Comparison of ENCODE assay signal across 8 cellular contexts in the genomic region with DNA sequence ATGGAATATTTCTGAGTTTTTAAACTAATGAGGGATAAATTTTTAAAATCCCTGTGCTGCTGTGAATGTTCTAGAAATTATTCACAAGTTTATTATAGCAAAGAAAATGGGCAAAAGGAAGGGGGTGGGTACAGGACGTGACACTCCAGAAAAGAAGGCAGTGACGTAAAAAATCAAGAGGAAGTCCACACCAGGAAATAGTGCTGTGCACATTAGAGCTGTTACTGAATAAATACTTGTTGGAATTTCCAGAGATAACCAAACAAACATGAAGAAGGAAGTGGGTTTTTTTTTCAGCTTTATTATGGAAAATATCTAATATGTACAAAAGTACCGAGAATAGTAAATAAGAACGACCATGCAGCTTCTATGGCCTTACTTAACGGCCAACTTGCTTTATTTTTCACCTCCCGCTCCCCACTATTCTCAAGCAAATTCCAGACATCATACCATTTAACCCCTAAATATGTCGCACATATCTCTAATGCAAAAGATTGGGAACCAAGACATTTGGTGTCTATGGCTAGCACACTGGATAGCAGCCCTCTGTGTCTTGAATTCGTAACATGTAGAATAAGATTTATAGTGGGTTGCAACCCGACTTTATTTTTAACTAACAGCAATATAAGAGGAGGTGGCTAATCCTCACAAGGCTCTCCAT. TPM values are rescaled to one million over a fixed set of nuclear protein-coding genes. Genes with fewer than 3 reads are reported as not detected.
DNase-seq lines count a peak whose midpoint lies in the region; ATAC-seq, FAIRE-seq and TF ChIP-seq lines count a peak whose summit lies in the region.

No MANE protein-coding gene starts in this region.

- TF ChIP-seq POLR2A in GM12891 (IDR thresholded peaks at IDR 0.05; ENCODE audit: low read depth, low read length) = no peak

- no peaks in the 10 kb centered on the region for H3K9me2 ChIP-seq in OCI-LY1 (ENCODE audit: low read depth, low read length)

- DNase-seq in GM12891 (ENCODE audit: insufficient read length, low spot score) = no peak
- peak; percentile 80 for DNase-seq in bronchial epithelial cell (ENCODE audit: low read depth)
- DNase-seq in kidney glomerular epithelial cell (lab: John Stamatoyannopoulos, UW) = peak; percentile 51
- no peak for DNase-seq in stimulated activated naive CD8-positive, alpha-beta T cell treated with anti-CD3 and anti-CD28 coated beads, Interleukin-15, amount 100 ng/mL, for 72 hours

- H3K4me3 Mint-ChIP-seq in stimulated activated naive CD8-positive, alpha-beta T cell treated with anti-CD3 and anti-CD28 coated beads, Interleukin-15, amount 100 ng/mL, for 72 hours = peak overlapping the region; percentile 95

- H3F3A ChIP-seq in OCI-LY1 (ENCODE audit: insufficient read depth, low read length) = no peaks in the 10 kb centered on the region

- H3K36me3 ChIP-seq in OCI-LY1 (ENCODE audit: insufficient read depth, low read length) (peaks cover 35% of the 10 kb centered on the region; the same call in 1 of the 2 replicates), bronchial epithelial cell (ENCODE audit: control insufficient read depth, insufficient read depth, low read length) (no peaks in the 10 kb centered on the region)

- peaks cover 41% of the 10 kb centered on the region for H3K79me2 ChIP-seq in OCI-LY1 (ENCODE audit: insufficient read depth, low read length)

- H3K27ac ChIP-seq in 22Rv1 (peak overlapping the region; percentile 88), OCI-LY1 (ENCODE audit: low read depth, low read length, poor library complexity, severe bottlenecking) (peak overlapping the region; percentile 69)

- no peak overlapping the region for H2AFZ ChIP-seq in OCI-LY1 (ENCODE audit: low read length)

- peaks cover 40% of the 10 kb centered on the region for H3K4me1 ChIP-seq in OCI-LY1 (ENCODE audit: insufficient read depth, low read length, severe bottlenecking)

- no peaks in the 10 kb centered on the region for H3K27me3 Mint-ChIP-seq in stimulated activated naive CD8-positive, alpha-beta T cell treated with anti-CD3 and anti-CD28 coated beads, Interleukin-15, amount 100 ng/mL, for 72 hours

- peak overlapping the region; percentile 88 for H3K9ac ChIP-seq in OCI-LY1 (ENCODE audit: low read length)

- H4K20me1 ChIP-seq in OCI-LY1 (ENCODE audit: insufficient read depth, low read length) = peaks cover 7% of the 10 kb centered on the region; the same call in 1 of the 2 replicates

- H3K4me3 ChIP-seq in OCI-LY1 (ENCODE audit: low read depth, low read length, poor library complexity, severe bottlenecking) (peak overlapping the region; percentile 84), bronchial epithelial cell (ENCODE audit: low read depth, low read length) (peak overlapping the region; percentile 66)

- H3K27ac Mint-ChIP-seq in stimulated activated naive CD8-positive, alpha-beta T cell treated with anti-CD3 and anti-CD28 coated beads, Interleukin-15, amount 100 ng/mL, for 72 hours = peak overlapping the region; percentile 94 to 95

- peak; percentile 9 for FAIRE-seq in GM12891 (lab: Jason Lieb, UNC)
- no peak for FAIRE-seq in bronchial epithelial cell (lab: Jason Lieb, UNC)

- H3K27me3 ChIP-seq in OCI-LY1 (ENCODE audit: insufficient read depth, low read length) = no peaks in the 10 kb centered on the region
- H3K27me3 ChIP-seq in bronchial epithelial cell (ENCODE audit: control insufficient read depth, insufficient read depth, low read length) = no peaks in the 10 kb centered on the region

- peak; percentile 19 for ATAC-seq in HG03159 (IDR thresholded peaks at IDR 0.05; ENCODE audit: unreplicated experiment)
- ATAC-seq in stimulated activated naive CD8-positive, alpha-beta T cell treated with anti-CD3 and anti-CD28 coated beads, Interleukin-15, amount 100 ng/mL, for 72 hours = peak; percentile 36
- ATAC-seq in GM19397 (IDR thresholded peaks at IDR 0.05; ENCODE audit: unreplicated experiment) = no peak

- H3K9me3 ChIP-seq in OCI-LY1 (ENCODE audit: low read length) = no peaks in the 10 kb centered on the region

- no peaks in the 10 kb centered on the region for H3K9me3 Mint-ChIP-seq in stimulated activated naive CD8-positive, alpha-beta T cell treated with anti-CD3 and anti-CD28 coated beads, Interleukin-15, amount 100 ng/mL, for 72 hours

- H3K4me1 Mint-ChIP-seq in stimulated activated naive CD8-positive, alpha-beta T cell treated with anti-CD3 and anti-CD28 coated beads, Interleukin-15, amount 100 ng/mL, for 72 hours = peaks cover 42% of the 10 kb centered on the region

- H3K4me2 ChIP-seq in OCI-LY1 (ENCODE audit: low read length) = peak overlapping the region; percentile 82

- no peak for TF ChIP-seq CTCF in 22Rv1 (IDR thresholded peaks at IDR 0.05)
- TF ChIP-seq CTCF in OCI-LY1 (IDR thresholded peaks at IDR 0.05; ENCODE audit: low read length) = no peak
- TF ChIP-seq CTCF in bronchial epithelial cell (IDR thresholded peaks at IDR 0.05; ENCODE audit: insufficient read depth, low read length, severe bottlenecking) = no peak

TF ChIP-seq in GM12891, 5 proteins besides CTCF, POLR2A, EP300 and RAD21:
- TF ChIP-seq SPI1 (IDR thresholded peaks at IDR 0.05; ENCODE audit: low read depth, low read length) = peak; percentile 25; the same call in 1 of the 2 replicates
- no peak for TF ChIP-seq TAF1 (IDR thresholded peaks at IDR 0.05; ENCODE audit: low read depth, low read length)

RNA-seq across cellular contexts. Expression of gene NDUFV2, which starts 0.6 kb away (rescaled TPM):
- 236 TPM for polyA plus RNA-seq in GM12891 (2012; ENCODE audit: low read depth, missing spikeins)
- total RNA-seq in bronchial epithelial cell = 69.0 and 70.2 TPM in 2 replicates

RNA-seq across cellular contexts. Expression of gene ANKRD12, which starts 34.7 kb away (rescaled TPM):
- polyA plus RNA-seq in GM12891 (2012; ENCODE audit: low read depth, missing spikeins) = 13.4 TPM
- total RNA-seq in bronchial epithelial cell = 9.2 and 17.8 TPM in 2 replicates

Comparison
In these comparisons a context has a peak if more than half of its experiments do, and no peak if none do; other contexts are left out.
1. DNase-seq: peak in bronchial epithelial cell (single experiment) and kidney glomerular epithelial cell (single experiment); none in GM12891 (single experiment) and stimulated activated naive CD8-positive, alpha-beta T cell treated with anti-CD3 and anti-CD28 coated beads, Interleukin-15, amount 100 ng/mL, for 72 hours (0 of 2).